38 cellular contexts compared by ENCODE assay signal in genomic region chr16:85074225-85074914, GRCh38. TPM values are rescaled to one million over a fixed set of nuclear protein-coding genes. Genes with fewer than 3 reads are reported as not detected.
"Had no signal": no experiment of that assay in that cellular context is flagged by ENCODE, and none has a peak within 500 bp of the region (broad histone marks: within the 10 kb centered on the region; RNA-seq: fewer than 3 reads in every experiment).

No MANE protein-coding gene starts in this region.

- H3K4me3 Mint-ChIP-seq: activated B cell treated with CpG ODN at 0.5 μM for 24 hours; activated CD4-positive, alpha-beta memory T cell treated with anti-CD3 and anti-CD28 coated beads for 36 hours; activated CD4-positive, alpha-beta T cell treated with anti-CD3 and anti-CD28 coated beads, Interleukin-2, amount 10 ng/mL, durations not matched to agents 24 days and 14 days; activated CD8-positive, alpha-beta T cell treated with anti-CD3 and anti-CD28 coated beads for 36 hours; activated naive CD4-positive, alpha-beta T cell treated with anti-CD3 and anti-CD28 coated beads for 36 hours; activated naive CD8-positive, alpha-beta T cell treated with anti-CD3 and anti-CD28 coated beads for 36 hours; activated T-cell treated with anti-CD3 and anti-CD28 coated beads, Interleukin-2, amount 50 U/mL, for 4 hours; activated T-cell treated with anti-CD3 and anti-CD28 coated beads, Interleukin-2, amount 50 U/mL, for 72 hours; activated T-helper 1 cell treated with anti-CD3 and anti-CD28 coated beads, Interleukin-12 subunit alpha, Interleukin-12 subunit beta, Interleukin-2, Interleukin-4 antibody, amounts not matched to agents 30 ng/mL and 10 ng/mL and 1 ng/mL, durations not matched to agents 14 hours and 24 hours and 36 hours; activated T-helper 17 cell treated with anti-CD3 and anti-CD28 coated beads, Interleukin-2, amount 50 U/mL, for 72 hours; T-cell; T-helper 2 cell treated with Interferon-gamma antibody and Interleukin-4, amounts not matched to agents 5 μg/mL and 100 μg/mL, for 36 hours had no signal

- H3K9me3 ChIP-seq: adrenal gland, body of pancreas, breast epithelium had no signal

- H3K36me3 ChIP-seq: breast epithelium had no signal

- H3K4me1 Mint-ChIP-seq: activated naive CD8-positive, alpha-beta T cell treated with anti-CD3 and anti-CD28 coated beads for 36 hours; activated T-helper 17 cell treated with anti-CD3 and anti-CD28 coated beads, Interleukin-2, amount 50 U/mL, for 72 hours; T-cell had no signal

- H3K27me3 Mint-ChIP-seq: activated CD4-positive, alpha-beta memory T cell treated with anti-CD3 and anti-CD28 coated beads for 36 hours; activated CD4-positive, alpha-beta T cell treated with anti-CD3 and anti-CD28 coated beads, Interleukin-2, amount 10 ng/mL, durations not matched to agents 24 days and 14 days; activated CD8-positive, alpha-beta T cell treated with anti-CD3 and anti-CD28 coated beads for 36 hours; activated naive CD8-positive, alpha-beta T cell treated with anti-CD3 and anti-CD28 coated beads for 36 hours; activated T-helper 17 cell treated with anti-CD3 and anti-CD28 coated beads, Interleukin-2, amount 50 U/mL, for 72 hours; T-cell had no signal

- H3K36me3 Mint-ChIP-seq: activated naive CD8-positive, alpha-beta T cell treated with anti-CD3 and anti-CD28 coated beads for 36 hours had no signal

- DNase-seq: activated B cell treated with CpG ODN at 0.5 μM for 24 hours; activated CD4-positive, alpha-beta memory T cell treated with anti-CD3 and anti-CD28 coated beads for 36 hours; activated CD4-positive, alpha-beta T cell treated with anti-CD3 and anti-CD28 coated beads for 4 hours; activated CD4-positive, alpha-beta T cell treated with anti-CD3 and anti-CD28 coated beads, Interleukin-2, amount 10 ng/mL, durations not matched to agents 24 days and 14 days; activated CD4-positive, alpha-beta T cell treated with anti-CD3 and anti-CD28 coated beads, Interleukin-2, amount 50 U/mL, for 1 hour; activated CD4-positive, alpha-beta T cell treated with anti-CD3 and anti-CD28 coated beads, Interleukin-2, amount 50 U/mL, for 4 hours; activated CD4-positive, CD25-positive, alpha-beta regulatory T cell treated with anti-CD3 and anti-CD28 coated beads, Interleukin-2, amount 50 U/mL, for 72 hours; activated CD8-positive, alpha-beta memory T cell treated with anti-CD3 and anti-CD28 coated beads, Interleukin-2, amount 50 U/mL, for 4 hours; activated CD8-positive, alpha-beta T cell treated with anti-CD3 and anti-CD28 coated beads for 36 hours; activated effector memory CD4-positive, alpha-beta T cell treated with anti-CD3 and anti-CD28 coated beads, Interleukin-2, amount 50 U/mL, for 16 hours; activated gamma-delta T cell treated with Interleukin-2 at 50 U/mL for 16 hours; activated naive CD4-positive, alpha-beta T cell; activated naive CD4-positive, alpha-beta T cell treated with anti-CD3 and anti-CD28 coated beads for 36 hours; activated naive CD4-positive, alpha-beta T cell treated with anti-CD3 and anti-CD28 coated beads, Interleukin-2, amount 50 U/mL, for 16 hours; activated naive CD8-positive, alpha-beta T cell treated with anti-CD3 and anti-CD28 coated beads for 36 hours; activated T-cell treated with anti-CD3 and anti-CD28 coated beads for 4 hours; activated T-cell treated with anti-CD3 and anti-CD28 coated beads, Interleukin-2, amount 50 U/mL, for 1 hour; activated T-cell treated with anti-CD3 and anti-CD28 coated beads, Interleukin-2, amount 50 U/mL, for 4 hours; activated T-cell treated with anti-CD3 and anti-CD28 coated beads, Interleukin-2, amount 50 U/mL, for 72 hours; amniotic stem cell; aorta; body of pancreas; brain microvascular endothelial cell; central memory CD4-positive, alpha-beta T cell; T-cell; T-helper 2 cell; T-helper 9 cell had no signal

- H3K9me3 Mint-ChIP-seq: activated B cell treated with CpG ODN at 0.5 μM for 24 hours; activated CD4-positive, alpha-beta memory T cell treated with anti-CD3 and anti-CD28 coated beads for 36 hours; activated CD4-positive, alpha-beta T cell treated with anti-CD3 and anti-CD28 coated beads, Interleukin-2, amount 10 ng/mL, durations not matched to agents 24 days and 14 days; activated CD8-positive, alpha-beta T cell treated with anti-CD3 and anti-CD28 coated beads for 36 hours; activated naive CD4-positive, alpha-beta T cell treated with anti-CD3 and anti-CD28 coated beads for 36 hours; activated naive CD4-positive, alpha-beta T cell treated with anti-CD3 and anti-CD28 coated beads, Interleukin-2, amount 50 U/mL, for 72 hours; activated naive CD8-positive, alpha-beta T cell treated with anti-CD3 and anti-CD28 coated beads for 36 hours; activated T-cell treated with anti-CD3 and anti-CD28 coated beads, Interleukin-2, amount 50 U/mL, for 4 hours; activated T-cell treated with anti-CD3 and anti-CD28 coated beads, Interleukin-2, amount 50 U/mL, for 72 hours; activated T-helper 1 cell treated with anti-CD3 and anti-CD28 coated beads, Interleukin-12 subunit alpha, Interleukin-12 subunit beta, Interleukin-2, Interleukin-4 antibody, amounts not matched to agents 30 ng/mL and 10 ng/mL and 1 ng/mL, durations not matched to agents 14 hours and 24 hours and 36 hours; activated T-helper 17 cell treated with anti-CD3 and anti-CD28 coated beads, Interleukin-2, amount 50 U/mL, for 72 hours; T-cell; T-helper 2 cell treated with Interferon-gamma antibody and Interleukin-4, amounts not matched to agents 5 μg/mL and 100 μg/mL, for 36 hours had no signal

- ATAC-seq: activated CD8-positive, alpha-beta T cell treated with anti-CD3 and anti-CD28 coated beads for 36 hours; activated naive CD4-positive, alpha-beta T cell treated with anti-CD3 and anti-CD28 coated beads, Interleukin-2, amount 50 U/mL, for 72 hours; activated T-cell treated with anti-CD3 and anti-CD28 coated beads, Interleukin-2, amount 50 U/mL, for 4 hours; activated T-cell treated with anti-CD3 and anti-CD28 coated beads, Interleukin-2, amount 50 U/mL, for 72 hours; activated T-helper 17 cell treated with anti-CD3 and anti-CD28 coated beads, Interleukin-2, amount 50 U/mL, for 72 hours; body of pancreas; T-cell had no signal

- H3K27ac Mint-ChIP-seq: activated B cell treated with CpG ODN at 0.5 μM for 24 hours; activated CD4-positive, alpha-beta memory T cell treated with anti-CD3 and anti-CD28 coated beads for 36 hours; activated CD4-positive, alpha-beta T cell treated with anti-CD3 and anti-CD28 coated beads, Interleukin-2, amount 10 ng/mL, durations not matched to agents 24 days and 14 days; activated CD8-positive, alpha-beta T cell treated with anti-CD3 and anti-CD28 coated beads for 36 hours; activated naive CD4-positive, alpha-beta T cell treated with anti-CD3 and anti-CD28 coated beads for 36 hours; activated naive CD8-positive, alpha-beta T cell treated with anti-CD3 and anti-CD28 coated beads for 36 hours; activated T-cell treated with anti-CD3 and anti-CD28 coated beads, Interleukin-2, amount 50 U/mL, for 72 hours; activated T-helper 1 cell treated with anti-CD3 and anti-CD28 coated beads, Interleukin-12 subunit alpha, Interleukin-12 subunit beta, Interleukin-2, Interleukin-4 antibody, amounts not matched to agents 30 ng/mL and 10 ng/mL and 1 ng/mL, durations not matched to agents 14 hours and 24 hours and 36 hours; activated T-helper 17 cell treated with anti-CD3 and anti-CD28 coated beads, Interleukin-2, amount 50 U/mL, for 72 hours; T-cell; T-helper 2 cell treated with Interferon-gamma antibody and Interleukin-4, amounts not matched to agents 5 μg/mL and 100 μg/mL, for 36 hours had no signal

- H3K27ac ChIP-seq: adrenal gland, body of pancreas, brain microvascular endothelial cell, breast epithelium, VCaP had no signal

- H3K4me3 ChIP-seq: adrenal gland, body of pancreas, breast epithelium had no signal

- H3K4me1 ChIP-seq: adrenal gland, body of pancreas, breast epithelium had no signal

RNA-seq across cellular contexts. Expression of gene CIBAR2, which starts 37.9 kb away (rescaled TPM):
- total RNA-seq: activated B cell treated with CpG ODN at 0.5 μM for 24 hours; activated CD4-positive, alpha-beta memory T cell treated with anti-CD3 and anti-CD28 coated beads for 36 hours; activated CD4-positive, alpha-beta T cell treated with anti-CD3 and anti-CD28 coated beads, Interleukin-2, amount 10 ng/mL, durations not matched to agents 24 days and 14 days; activated CD8-positive, alpha-beta memory T cell treated with anti-CD3 and anti-CD28 coated beads for 36 hours; activated CD8-positive, alpha-beta T cell treated with anti-CD3 and anti-CD28 coated beads for 36 hours; activated naive CD4-positive, alpha-beta T cell treated with anti-CD3 and anti-CD28 coated beads for 36 hours; activated naive CD4-positive, alpha-beta T cell treated with anti-CD3 and anti-CD28 coated beads, Interleukin-2, amount 50 U/mL, for 72 hours; activated naive CD8-positive, alpha-beta T cell treated with anti-CD3 and anti-CD28 coated beads for 36 hours; activated T-cell treated with anti-CD3 and anti-CD28 coated beads, Interleukin-2, amount 50 U/mL, for 4 hours; activated T-cell treated with anti-CD3 and anti-CD28 coated beads, Interleukin-2, amount 50 U/mL, for 72 hours; activated T-helper 1 cell treated with anti-CD3 and anti-CD28 coated beads, Interleukin-12 subunit alpha, Interleukin-12 subunit beta, Interleukin-2, Interleukin-4 antibody, amounts not matched to agents 30 ng/mL and 10 ng/mL and 1 ng/mL, durations not matched to agents 14 hours and 24 hours and 36 hours; astrocyte; body of pancreas; breast epithelium; cardiac septum; T-cell; T-helper 1 cell treated with Interleukin-12 subunit alpha and Interleukin-12 subunit beta and Interleukin-4 antibody, amounts not matched to agents 30 ng/mL and 1 ng/mL, for 36 hours had no signal
